In the genomic region with DNA sequence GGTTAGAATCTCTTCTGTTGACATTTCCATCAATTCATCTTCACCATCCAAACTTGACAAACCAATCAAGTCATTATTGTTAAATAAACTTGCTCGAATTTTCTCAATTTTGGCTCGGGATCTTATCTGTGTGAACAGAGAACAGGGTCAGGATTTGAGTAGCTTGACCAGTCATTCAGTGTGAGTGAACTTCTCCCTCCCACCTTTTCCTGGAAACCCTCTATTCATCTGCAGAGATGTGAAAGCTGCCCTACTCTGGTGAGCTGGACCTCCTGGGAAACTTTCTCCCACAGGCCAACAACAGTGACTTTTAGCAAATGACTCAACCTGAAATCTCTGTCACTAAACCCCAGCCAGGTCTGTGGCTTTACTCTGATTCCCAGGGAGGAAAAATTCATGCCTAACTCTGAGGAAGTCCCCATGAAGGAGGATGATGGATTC, we compare ENCODE assay signal across 9 cellular contexts. TPM values are rescaled to one million over a fixed set of nuclear protein-coding genes. Genes with fewer than 3 reads are reported as not detected.
A peak's percentile ranks its signal among the peaks of the same experiment; 100 is the strongest.
DNase-seq lines count a peak whose midpoint lies in the region; ATAC-seq and TF ChIP-seq lines count a peak whose summit lies in the region.
"Had no signal": no experiment of that assay in that cellular context is flagged by ENCODE, and none has a peak within 500 bp of the region (broad histone marks: within the 10 kb centered on the region; RNA-seq: fewer than 3 reads in every experiment).

No MANE protein-coding gene starts in this region.

- intact Hi-C loops in activated CD4-positive, alpha-beta T cell treated with anti-CD3 and anti-CD28 coated beads, Interleukin-2, amount 10 ng/mL, durations not matched to agents 24 days and 14 days (cut with micrococcal nuclease): loop anchor here (5.0 kb wide), 1 partner anchor 191 kb away; no protein-coding TSS in a partner anchor
- intact Hi-C loops in dorsolateral prefrontal cortex (cut with DNase I): loop anchor here (2.0 to 10.0 kb wide), 6 partner anchors 66 to 238 kb away; partner anchors contain the start of genes ERP29 (in 1 of the 2), HECTD4 (in 1 of the 2), NAA25 (in 1 of the 2) and TMEM116 (in 1 of the 2)

- H3K9me3 Mint-ChIP-seq in activated CD4-positive, alpha-beta T cell treated with anti-CD3 and anti-CD28 coated beads, Interleukin-2, amount 10 ng/mL, durations not matched to agents 24 days and 14 days: no peaks in the 10 kb centered on the region

- peak overlapping the region; percentile 57 to 99 (median 94) for H3K27ac ChIP-seq in dorsolateral prefrontal cortex

- no peak overlapping the region for H3K4me3 Mint-ChIP-seq in activated CD4-positive, alpha-beta T cell treated with anti-CD3 and anti-CD28 coated beads, Interleukin-2, amount 10 ng/mL, durations not matched to agents 24 days and 14 days

- TF ChIP-seq CTCF in dorsolateral prefrontal cortex (IDR thresholded peaks at IDR 0.05 in 54 of 56, conservative IDR thresholded peaks at IDR 0.05 in 2 of 56; ENCODE audit: low read depth in 1 of 56, partially characterized antibody in 56 of 56): no peak

- peaks cover 11% of the 10 kb centered on the region for H3K4me1 Mint-ChIP-seq in activated CD4-positive, alpha-beta T cell treated with anti-CD3 and anti-CD28 coated beads, Interleukin-2, amount 10 ng/mL, durations not matched to agents 24 days and 14 days

- peak; percentile 53 for DNase-seq in activated CD4-positive, alpha-beta T cell treated with anti-CD3 and anti-CD28 coated beads, Interleukin-2, amount 10 ng/mL, durations not matched to agents 24 days and 14 days
- DNase-seq in activated CD4-positive, alpha-beta T cell treated with anti-CD3 and anti-CD28 coated beads for 4 hours: no peak
- DNase-seq in NCI-H82 (lab: John Stamatoyannopoulos, UW) (peak; percentile 41), dorsolateral prefrontal cortex (no peak), dedifferentiated amniotic fluid mesenchymal stem cell (ENCODE audit: extremely low spot score) (no peak)
- peak; percentile 28 to 34 for DNase-seq in stimulated activated CD8-positive, alpha-beta memory T cell treated with anti-CD3 and anti-CD28 coated beads, Interleukin-15, amount 100 ng/mL, for 48 hours (ENCODE audit: low read depth in 2 of 2)
- DNase-seq: MM.1S had no signal

- no peaks in the 10 kb centered on the region for H3K27me3 Mint-ChIP-seq in activated CD4-positive, alpha-beta T cell treated with anti-CD3 and anti-CD28 coated beads, Interleukin-2, amount 10 ng/mL, durations not matched to agents 24 days and 14 days

- peak overlapping the region in 8 of 59 donors; percentile 0 to 23 (median 11) for H3K4me3 ChIP-seq in dorsolateral prefrontal cortex

- ATAC-seq in HG03521 (IDR thresholded peaks at IDR 0.05; ENCODE audit: unreplicated experiment) (no peak), GM19452 (IDR thresholded peaks at IDR 0.05; ENCODE audit: unreplicated experiment) (no peak)

- peak overlapping the region; percentile 31 for H3K27ac Mint-ChIP-seq in activated CD4-positive, alpha-beta T cell treated with anti-CD3 and anti-CD28 coated beads, Interleukin-2, amount 10 ng/mL, durations not matched to agents 24 days and 14 days

- H3K36me3 Mint-ChIP-seq in activated CD4-positive, alpha-beta T cell treated with anti-CD3 and anti-CD28 coated beads, Interleukin-2, amount 10 ng/mL, durations not matched to agents 24 days and 14 days (ENCODE audit: low read depth): peaks cover 26% of the 10 kb centered on the region

- no peaks in the 10 kb centered on the region for H3K27me3 ChIP-seq in dorsolateral prefrontal cortex

RNA-seq across cellular contexts. Expression of gene TRAFD1, which starts 57.8 kb away (rescaled TPM):
- total RNA-seq in activated CD4-positive, alpha-beta T cell treated with anti-CD3 and anti-CD28 coated beads, Interleukin-2, amount 10 ng/mL, durations not matched to agents 24 days and 14 days: 45.6 and 48.3 TPM in 2 replicates
- total RNA-seq in dorsolateral prefrontal cortex: 10 to 100 TPM; 15.1 to 47.9 (median 24.8) TPM

Comparison
In these comparisons a context has a peak if more than half of its experiments do, and no peak if none do; other contexts are left out.
1. DNase-seq: peak in activated CD4-positive, alpha-beta T cell treated with anti-CD3 and anti-CD28 coated beads, Interleukin-2, amount 10 ng/mL, durations not matched to agents 24 days and 14 days (single experiment), NCI-H82 (single experiment) and stimulated activated CD8-positive, alpha-beta memory T cell treated with anti-CD3 and anti-CD28 coated beads, Interleukin-15, amount 100 ng/mL, for 48 hours (2 of 2); none in activated CD4-positive, alpha-beta T cell treated with anti-CD3 and anti-CD28 coated beads for 4 hours (0 of 2), dorsolateral prefrontal cortex (0 of 10) and dedifferentiated amniotic fluid mesenchymal stem cell (single experiment).